Comparison of ENCODE assay signal across 1 cellular context in the genomic region with DNA sequence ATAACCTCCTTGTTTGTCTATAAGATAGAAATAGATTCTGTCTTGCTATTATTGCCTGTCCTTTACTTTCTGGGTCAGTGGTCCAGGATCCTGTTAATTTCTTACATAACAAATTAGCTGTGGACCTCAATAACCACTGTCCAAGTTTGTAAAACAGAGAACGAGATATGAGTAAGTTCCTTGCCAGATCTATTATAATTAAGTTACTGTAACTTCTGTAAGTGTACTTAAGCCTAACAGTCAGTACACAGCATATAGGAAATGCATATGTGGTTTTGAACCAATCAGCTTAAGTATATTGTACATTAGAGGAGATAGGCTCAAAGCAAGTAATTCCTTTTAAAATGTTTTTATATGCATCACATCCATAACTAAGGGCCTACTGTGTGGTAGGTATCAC.
TF ChIP-seq lines count a peak whose summit lies in the region.

No MANE protein-coding gene starts in this region.

TF ChIP-seq in GM12878, 131 proteins besides CTCF, POLR2A, EP300 and RAD21 (continued from another document):
- TF ChIP-seq, protein P1, sequence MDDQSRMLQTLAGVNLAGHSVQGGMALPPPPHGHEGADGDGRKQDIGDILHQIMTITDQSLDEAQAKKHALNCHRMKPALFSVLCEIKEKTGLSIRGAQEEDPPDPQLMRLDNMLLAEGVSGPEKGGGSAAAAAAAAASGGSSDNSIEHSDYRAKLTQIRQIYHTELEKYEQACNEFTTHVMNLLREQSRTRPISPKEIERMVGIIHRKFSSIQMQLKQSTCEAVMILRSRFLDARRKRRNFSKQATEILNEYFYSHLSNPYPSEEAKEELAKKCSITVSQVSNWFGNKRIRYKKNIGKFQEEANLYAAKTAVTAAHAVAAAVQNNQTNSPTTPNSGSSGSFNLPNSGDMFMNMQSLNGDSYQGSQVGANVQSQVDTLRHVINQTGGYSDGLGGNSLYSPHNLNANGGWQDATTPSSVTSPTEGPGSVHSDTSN (IDR thresholded peaks at IDR 0.05; ENCODE audit: insufficient replicate concordance, low read depth, low read length): no peak
- no peak for TF ChIP-seq ZSCAN29 (IDR thresholded peaks at IDR 0.05)
